In genomic region chr3:127588675-127589577, GRCh38 we compare ENCODE assay signal across 7 cellular contexts. TPM values are rescaled to one million over a fixed set of nuclear protein-coding genes. Genes with fewer than 3 reads are reported as not detected.
A peak's percentile ranks its signal among the peaks of the same experiment; 100 is the strongest.
DNase-seq lines count a peak whose midpoint lies in the region; ATAC-seq, FAIRE-seq and TF ChIP-seq lines count a peak whose summit lies in the region.

No MANE protein-coding gene starts in this region.

- H3K9me3 ChIP-seq in OCI-LY7 (ENCODE audit: low read length) (no peaks in the 10 kb centered on the region), mononuclear cell (ENCODE audit: low read depth, low read length) (no peaks in the 10 kb centered on the region)

- TF ChIP-seq POLR2A in GM12891 (IDR thresholded peaks at IDR 0.05; ENCODE audit: low read depth, low read length) = no peak

- DNase-seq in GM12891 (ENCODE audit: insufficient read length, low spot score) (no peak), OCI-LY7 (ENCODE audit: low spot score) (peak; percentile 33), bronchial epithelial cell (ENCODE audit: low read depth) (peak; percentile 74)

- peaks cover 5% of the 10 kb centered on the region; the same call in 1 of the 2 replicates for H4K20me1 ChIP-seq in OCI-LY7 (ENCODE audit: insufficient read depth, low read length)

- H3K4me1 ChIP-seq in OCI-LY7 (ENCODE audit: insufficient read depth, low read length, poor library complexity, severe bottlenecking) (peaks cover 39% of the 10 kb centered on the region), mononuclear cell (ENCODE audit: insufficient read depth, low read length) (peaks cover 35% of the 10 kb centered on the region)

- H3K4me2 ChIP-seq in OCI-LY7 (ENCODE audit: low read length) = peak overlapping the region; percentile 97

- no TSS peak for BruUV-seq in OCI-LY7 (replicated peaks; lab: Mats Ljungman, UMichigan)

- H2AFZ ChIP-seq in OCI-LY7 (ENCODE audit: low read length) = no peak overlapping the region

- peaks cover 12% of the 10 kb centered on the region; the same call in 1 of the 2 replicates for H3K36me3 ChIP-seq in OCI-LY7 (ENCODE audit: insufficient read depth, low read length)
- no peaks in the 10 kb centered on the region for H3K36me3 ChIP-seq in bronchial epithelial cell (ENCODE audit: control insufficient read depth, insufficient read depth, low read length)

- FAIRE-seq in GM12891 (lab: Jason Lieb, UNC) = peak; percentile 35
- FAIRE-seq in bronchial epithelial cell (lab: Jason Lieb, UNC) = no peak

- H3K79me2 ChIP-seq in OCI-LY7 (ENCODE audit: insufficient read depth, low read depth, low read length) = peaks cover 20% of the 10 kb centered on the region

- POLR2A ChIA-PET in OCI-LY7 (lab: Charles Lee) = interaction anchor here (0.6 to 1.6 kb wide), 3 partner anchors 8 to 10 kb away, joined by 3 to 5 read pairs (median 3); no protein-coding TSS in a partner anchor

- CTCF ChIA-PET in OCI-LY7 (lab: Charles Lee; ENCODE audit: unreplicated experiment) = interaction anchor here (1.9 kb wide), 1 partner anchor 9 kb away, joined by 8 read pairs; the partner anchor contains the start of gene MCM2

- ATAC-seq in GM19035 (IDR thresholded peaks at IDR 0.05; ENCODE audit: unreplicated experiment) (no peak), GM18867 (IDR thresholded peaks at IDR 0.05; ENCODE audit: unreplicated experiment) (no peak), HG02970 (IDR thresholded peaks at IDR 0.05; ENCODE audit: low FRiP score, unreplicated experiment) (no peak)

- H3K4me3 ChIP-seq in OCI-LY7 (ENCODE audit: low read depth, low read length, poor library complexity, severe bottlenecking) (peak overlapping the region; percentile 85), bronchial epithelial cell (ENCODE audit: low read depth, low read length) (peak overlapping the region; percentile 76), mononuclear cell (ENCODE audit: low read length) (peak overlapping the region; percentile 78)

- H3K27me3 ChIP-seq in bronchial epithelial cell (ENCODE audit: control insufficient read depth, insufficient read depth, low read length) = no peaks in the 10 kb centered on the region
- H3K27me3 ChIP-seq in mononuclear cell (ENCODE audit: insufficient read depth, low read length) = no peaks in the 10 kb centered on the region

- TF ChIP-seq CTCF in OCI-LY7 (conservative IDR thresholded peaks at IDR 0.05; ENCODE audit: low read length) (no peak), bronchial epithelial cell (IDR thresholded peaks at IDR 0.05; ENCODE audit: insufficient read depth, low read length, severe bottlenecking) (no peak)

- no peaks in the 10 kb centered on the region for H3K9me2 ChIP-seq in OCI-LY7 (ENCODE audit: insufficient read depth, low read length)

- intact Hi-C loops in OCI-LY7 (cut with micrococcal nuclease; ENCODE audit: unreplicated experiment) = no loop called here

- peak overlapping the region; percentile 83 for H3K27ac ChIP-seq in OCI-LY7 (ENCODE audit: low read depth, low read length, poor library complexity, severe bottlenecking)

TF ChIP-seq in GM12891, 5 proteins besides CTCF, POLR2A, EP300 and RAD21:
- TF ChIP-seq POU2F2 (IDR thresholded peaks at IDR 0.05; ENCODE audit: low read depth, low read length) (no peak), POLR2AphosphoS5 (IDR thresholded peaks at IDR 0.05; ENCODE audit: low read depth, low read length) (no peak), PAX5 (IDR thresholded peaks at IDR 0.05; ENCODE audit: insufficient read depth, low read length, severe bottlenecking) (no peak), TAF1 (IDR thresholded peaks at IDR 0.05; ENCODE audit: low read depth, low read length) (no peak), SPI1 (IDR thresholded peaks at IDR 0.05; ENCODE audit: low read depth, low read length) (no peak)

RNA-seq across cellular contexts. Expression of gene TPRA1, which starts 1.6 kb away (rescaled TPM):
- polyA plus RNA-seq in GM12891 (2012; ENCODE audit: low read depth, missing spikeins) = 12.8 TPM
- 25.6 and 32.3 TPM in 2 replicates for total RNA-seq in OCI-LY7 (2014; rRNA removed; shearing (Covaris generic))
- total RNA-seq in OCI-LY7 (2022) = 44.6 and 51.4 TPM in 2 replicates
- 27.5 and 38.4 TPM in 2 replicates for total RNA-seq in bronchial epithelial cell
- total RNA-seq in mononuclear cell = 9.3 TPM

RNA-seq across cellular contexts. Expression of gene MCM2, which starts 9.3 kb away (rescaled TPM):
- polyA plus RNA-seq in GM12891 (2012; ENCODE audit: low read depth, missing spikeins) = 95.8 TPM
- total RNA-seq in OCI-LY7 (2014; rRNA removed; shearing (Covaris generic)) = 207 and 237 TPM in 2 replicates
- total RNA-seq in OCI-LY7 (2022) (218 and 234 TPM in 2 replicates), bronchial epithelial cell (8.3 and 16.6 TPM in 2 replicates), mononuclear cell (8.9 TPM)

RNA-seq across cellular contexts. Expression of gene PODXL2, which starts 40.1 kb away (rescaled TPM):
- polyA plus RNA-seq in GM12891 (2012; ENCODE audit: low read depth, missing spikeins) = 4.0 TPM
- 29.4 and 37.7 TPM in 2 replicates for total RNA-seq in OCI-LY7 (2014; rRNA removed; shearing (Covaris generic))
- total RNA-seq in OCI-LY7 (2022) (15.2 and 16.1 TPM in 2 replicates), bronchial epithelial cell (1.8 and 3.4 TPM in 2 replicates), mononuclear cell (1.9 TPM)

Comparison
In these comparisons a context has a peak if more than half of its experiments do, and no peak if none do; other contexts are left out.
1. RNA of gene MCM2, which starts 9.3 kb away (total RNA-seq): 207 to 237 TPM in OCI-LY7; 8.3 to 16.6 TPM in bronchial epithelial cell and 8.9 TPM in mononuclear cell (single experiment); every median in the first group is over 10 times any median in the second.
2. Peak in every context shown above with its lines, with median percentiles within 50 percentile points of each other: H3K4me3 ChIP-seq.